24 cellular contexts compared by ENCODE assay signal in the genomic region with DNA sequence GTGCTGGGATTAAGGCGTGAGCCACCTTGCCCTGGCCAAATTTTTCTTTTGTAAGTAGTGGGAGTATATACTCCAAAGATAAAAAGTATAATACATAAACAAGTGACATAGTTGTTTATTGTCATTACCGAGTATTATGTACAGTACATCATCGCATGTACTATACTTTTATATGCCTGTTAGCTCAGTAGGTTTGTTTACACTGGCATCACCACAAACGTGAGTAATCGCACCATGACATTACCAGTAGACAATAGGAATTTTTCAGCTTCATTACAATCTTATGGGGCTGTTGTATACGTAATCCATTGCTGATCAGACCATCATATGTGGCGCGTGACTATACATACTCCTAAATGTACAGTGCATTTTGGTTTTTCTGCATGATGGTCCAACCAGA. TPM values are rescaled to one million over a fixed set of nuclear protein-coding genes. Genes with fewer than 3 reads are reported as not detected.
DNase-seq lines count a peak whose midpoint lies in the region; ATAC-seq and TF ChIP-seq lines count a peak whose summit lies in the region.
"Had no signal": no experiment of that assay in that cellular context is flagged by ENCODE, and none has a peak within 500 bp of the region (broad histone marks: within the 10 kb centered on the region; RNA-seq: fewer than 3 reads in every experiment).

No MANE protein-coding gene starts in this region.

- H3K27me3 ChIP-seq in mammary epithelial cell (ENCODE audit: insufficient read depth, low read length), result no peaks in the 10 kb centered on the region
- no peaks in the 10 kb centered on the region for H3K27me3 ChIP-seq in PC-3 (ENCODE audit: low read length)
- H3K27me3 ChIP-seq: Peyer's patch, SJCRH30 had no signal

- no peaks in the 10 kb centered on the region for H3K27me3 Mint-ChIP-seq in MCF 10A (ENCODE audit: insufficient read depth, unreplicated experiment)
- no peaks in the 10 kb centered on the region for H3K27me3 Mint-ChIP-seq in HFFc6 (ENCODE audit: insufficient read depth)
- no peaks in the 10 kb centered on the region for H3K27me3 Mint-ChIP-seq in CD14-positive monocyte (ENCODE audit: low read depth in 3 of 3)
- H3K27me3 Mint-ChIP-seq: T-cell had no signal

- dilution Hi-C loops in mammary epithelial cell (cut with HindIII; ENCODE audit: low sequenced_read_pairs), result no loop called here

- peak; percentile 45 for DNase-seq in MCF 10A (ENCODE audit: unreplicated experiment)
- DNase-seq in mammary epithelial cell, result no peak
- DNase-seq in PC-3, result peak; percentile 53
- DNase-seq in dermis blood vessel endothelial cell, result peak; percentile 44
- no peak for DNase-seq in HFFc6
- no peak for DNase-seq in activated CD4-positive, CD25-positive, alpha-beta regulatory T cell treated with anti-CD3 and anti-CD28 coated beads, Interleukin-2, amount 50 U/mL, for 72 hours
- DNase-seq in stimulated activated naive CD4-positive, alpha-beta T cell treated with Interleukin-2 at 50 U/mL for 16 hours (lab: John Stamatoyannopoulos, UW), result no peak
- DNase-seq in CD14-positive monocyte (ENCODE audit: low spot score), result no peak
- DNase-seq: AML-193, C1 segment of cervical spinal cord, MM.1S, NCI-H1048, NCI-H1417 treated with DMSO at 0.1 percent for 48 hours, NCI-H187, NCI-H2227 treated with DMSO at 0.1 percent for 48 hours, NCI-H510A, NCI-H748 treated with DMSO at 0.1 percent for 48 hours, Peyer's patch, SJCRH30, T-cell had no signal

- intact Hi-C loops in MCF 10A (cut with micrococcal nuclease) (no loop called here), mammary epithelial cell (cut with micrococcal nuclease) (no loop called here), PC-3 (cut with micrococcal nuclease) (loop anchor here (1.0 kb wide), 1 partner anchor 9 kb away; no protein-coding TSS in a partner anchor), CD14-positive monocyte (cut with micrococcal nuclease) (loop anchor here in 1 of 2 donors (10.0 kb wide), 1 partner anchor 207 kb away; no protein-coding TSS in a partner anchor)

- H3K79me2 ChIP-seq in mammary epithelial cell (ENCODE audit: insufficient read depth, low read length) (peaks cover 26% of the 10 kb centered on the region), PC-3 (ENCODE audit: low read length) (no peaks in the 10 kb centered on the region)

- ATAC-seq in PC-3, result peak; percentile 90
- ATAC-seq: GM12878, T-cell had no signal

- no peak overlapping the region for H3K4me3 Mint-ChIP-seq in MCF 10A (ENCODE audit: unreplicated experiment)
- H3K4me3 Mint-ChIP-seq in HFFc6, result no peak overlapping the region
- no peak overlapping the region for H3K4me3 Mint-ChIP-seq in CD14-positive monocyte
- H3K4me3 Mint-ChIP-seq: T-cell had no signal

- CTCF ChIA-PET in MCF 10A (lab: Yijun Ruan, JAX), result interaction anchor here (0.6 to 1.2 kb wide), 2 partner anchors 20 to 147 kb away, joined by 4 read pairs; no protein-coding TSS in a partner anchor
- CTCF ChIA-PET in mammary epithelial cell (lab: Charles Lee; ENCODE audit: low non-redundant PET), result no interaction called here
- CTCF ChIA-PET in PC-3 (lab: Charles Lee), result no interaction called here

- BruUV-seq in MCF 10A (replicated peaks; lab: Mats Ljungman, UMichigan) (no TSS peak), mammary epithelial cell (replicated peaks; lab: Mats Ljungman, UMichigan) (no TSS peak), PC-3 (replicated peaks; lab: Mats Ljungman, UMichigan) (no TSS peak)

- H3K4me1 ChIP-seq in mammary epithelial cell (ENCODE audit: insufficient read depth, low read length), result no peaks in the 10 kb centered on the region
- H3K4me1 ChIP-seq in PC-3 (ENCODE audit: insufficient read depth, low read length), result peaks cover 6% of the 10 kb centered on the region
- H3K4me1 ChIP-seq: HAP-1, SJCRH30 had no signal

- no peaks in the 10 kb centered on the region for H4K20me1 ChIP-seq in mammary epithelial cell (ENCODE audit: insufficient read depth, low read length)
- H4K20me1 ChIP-seq in PC-3 (ENCODE audit: low read length), result no peaks in the 10 kb centered on the region

- H3K27ac ChIP-seq in mammary epithelial cell (ENCODE audit: insufficient read depth, low read depth, low read length) (no peak overlapping the region), PC-3 (ENCODE audit: low read length) (no peak overlapping the region)
- H3K27ac ChIP-seq: 22Rv1, KMS-11, Peyer's patch, SJCRH30 had no signal

- in situ Hi-C loops in mammary epithelial cell (cut with MboI; ENCODE audit: low sequenced_read_pairs in 2 of 2), result no loop called here

- WGBS in mammary epithelial cell (ENCODE audit: low coverage, missing lambda C conversion rate), result 87% methylated on average over 8 of the region's 8 CpGs

- H3F3A ChIP-seq in PC-3 (ENCODE audit: low read length, unreplicated experiment), result no peaks in the 10 kb centered on the region

- H3K36me3 Mint-ChIP-seq in MCF 10A (ENCODE audit: insufficient read depth, unreplicated experiment) (peaks cover 65% of the 10 kb centered on the region), HFFc6 (ENCODE audit: low read depth) (peaks cover 9% of the 10 kb centered on the region), CD14-positive monocyte (peaks cover 68 to 90% of the 10 kb centered on the region in 2 donors)

- no peak overlapping the region for H3K4me2 ChIP-seq in mammary epithelial cell (ENCODE audit: insufficient read depth, low read depth, low read length)
- H3K4me2 ChIP-seq in PC-3 (ENCODE audit: low read length), result no peak overlapping the region
- H3K4me2 ChIP-seq: KMS-11 had no signal

- no peak overlapping the region for H2AFZ ChIP-seq in mammary epithelial cell (ENCODE audit: low read depth, low read length)
- no peak overlapping the region for H2AFZ ChIP-seq in PC-3 (ENCODE audit: low read length)

- no peaks in the 10 kb centered on the region for H3K9me2 ChIP-seq in PC-3 (replicated peaks; ENCODE audit: low read length)

- no peaks in the 10 kb centered on the region for H3K9me3 ChIP-seq in mammary epithelial cell (replicated peaks; ENCODE audit: insufficient read depth, low read length)
- H3K9me3 ChIP-seq in PC-3 (ENCODE audit: low read length), result no peaks in the 10 kb centered on the region
- H3K9me3 ChIP-seq: HAP-1, Peyer's patch, SJCRH30 had no signal

- no peaks in the 10 kb centered on the region for H3K9me3 Mint-ChIP-seq in MCF 10A (ENCODE audit: unreplicated experiment)
- H3K9me3 Mint-ChIP-seq in HFFc6, result no peaks in the 10 kb centered on the region
- no peaks in the 10 kb centered on the region for H3K9me3 Mint-ChIP-seq in CD14-positive monocyte
- H3K9me3 Mint-ChIP-seq: T-cell had no signal

- H3K36me3 ChIP-seq in mammary epithelial cell (ENCODE audit: insufficient read depth, low read length) (peaks cover 19% of the 10 kb centered on the region), PC-3 (ENCODE audit: low read depth, low read length) (no peaks in the 10 kb centered on the region; the same call in 1 of the 2 replicates)

- POLR2A ChIA-PET in MCF 10A (lab: Yijun Ruan, JAX), result interaction anchor here (1.1 kb wide), 1 partner anchor 9 kb away, joined by 6 read pairs; the partner anchor contains the start of gene SECISBP2
- POLR2A ChIA-PET in PC-3 (lab: Charles Lee; ENCODE audit: unreplicated experiment), result no interaction called here

- TF ChIP-seq CTCF in MCF 10A (IDR thresholded peaks at IDR 0.05; ENCODE audit: unreplicated experiment), result no peak
- TF ChIP-seq CTCF in mammary epithelial cell (conservative IDR thresholded peaks at IDR 0.05 in 1 of 2, IDR thresholded peaks at IDR 0.05 in 1 of 2; ENCODE audit: extremely low read depth in 1 of 2, insufficient read depth in 1 of 2, low read depth in 1 of 2, low read length in 2 of 2), result no peak
- TF ChIP-seq CTCF in PC-3 (conservative IDR thresholded peaks at IDR 0.05; ENCODE audit: low read depth, low read length), result no peak
- no peak for TF ChIP-seq CTCF in HFFc6 (IDR thresholded peaks at IDR 0.05)
- TF ChIP-seq CTCF in CD14-positive monocyte (IDR thresholded peaks at IDR 0.05), result no peak

- H3K4me1 Mint-ChIP-seq in MCF 10A (ENCODE audit: insufficient read depth, unreplicated experiment) (peaks cover 7% of the 10 kb centered on the region), HFFc6 (ENCODE audit: low read depth) (peaks cover 12% of the 10 kb centered on the region), CD14-positive monocyte (peaks cover 6% of the 10 kb centered on the region)

- H3K4me3 ChIP-seq in mammary epithelial cell (replicated peaks in 1 of 3; ENCODE audit: insufficient read depth in 1 of 3, low read depth in 2 of 3, low read length in 3 of 3) (no peak overlapping the region), PC-3 (ENCODE audit: low read length) (no peak overlapping the region)
- H3K4me3 ChIP-seq: GM12878, HAP-1, Peyer's patch, SJCRH30 had no signal

- H3K9ac ChIP-seq in mammary epithelial cell (ENCODE audit: insufficient read depth, low read length) (no peak overlapping the region), PC-3 (ENCODE audit: low read length) (no peak overlapping the region)
- H3K9ac ChIP-seq: KMS-11 had no signal

- H3K27ac Mint-ChIP-seq in MCF 10A (ENCODE audit: low read depth, unreplicated experiment) (no peak overlapping the region), HFFc6 (no peak overlapping the region), CD14-positive monocyte (no peak overlapping the region)
- H3K27ac Mint-ChIP-seq: T-cell had no signal

RNA-seq across cellular contexts. Expression of gene SECISBP2, which starts 9.8 kb away (rescaled TPM):
- total RNA-seq in MCF 10A (2022), result 36.4 and 38.9 TPM in 2 replicates
- 10 to 100 TPM; 24.5 to 26.5 TPM for total RNA-seq in mammary epithelial cell
- 12.8 TPM for polyA plus RNA-seq in mammary epithelial cell
- 10.3 TPM for polyA minus RNA-seq in mammary epithelial cell
- total RNA-seq in PC-3 (2014; rRNA removed), result 14.4 and 15.7 TPM in 2 replicates
- total RNA-seq in dermis blood vessel endothelial cell, result 30.0 and 30.1 TPM in 2 replicates
- total RNA-seq in HFFc6 (2021; fragmentation: NEBNext Ultra II Directional; extraction: Animal tissue kit (Norgen Biotek cat#: 25700)), result 10 to 100 TPM; 13.8 to 20.3 (median 17.3) TPM
- 1 to 10 TPM; 8.6 to 9.8 TPM for polyA plus RNA-seq in CD14-positive monocyte

RNA-seq across cellular contexts. Expression of gene CKS2, which starts 17.1 kb away (rescaled TPM):
- total RNA-seq in MCF 10A (2022) (82.2 and 90.4 TPM in 2 replicates), mammary epithelial cell (100 to 1,000 TPM in 1 of 2 donors, 10 to 100 TPM in 1; 15.0 to 101 TPM), PC-3 (2014; rRNA removed) (146 and 147 TPM in 2 replicates), dermis blood vessel endothelial cell (115 and 161 TPM in 2 replicates)
- polyA plus RNA-seq in mammary epithelial cell (329 TPM), CD14-positive monocyte (10 to 100 TPM; 12.3 to 14.5 TPM)
- 23.7 TPM for polyA minus RNA-seq in mammary epithelial cell
- 100 to 1,000 TPM in 5 of 6 experiments, 10 to 100 TPM in 1; 65.7 to 135 (median 123) TPM for total RNA-seq in HFFc6 (2021; fragmentation: NEBNext Ultra II Directional; extraction: Animal tissue kit (Norgen Biotek cat#: 25700))

Comparison
In these comparisons a context has a peak if more than half of its experiments do, and no peak if none do; other contexts are left out.
1. DNase-seq: peak in MCF 10A (single experiment), PC-3 (single experiment) and dermis blood vessel endothelial cell (single experiment); none in mammary epithelial cell (single experiment), HFFc6 (single experiment), activated CD4-positive, CD25-positive, alpha-beta regulatory T cell treated with anti-CD3 and anti-CD28 coated beads, Interleukin-2, amount 50 U/mL, for 72 hours (single experiment), stimulated activated naive CD4-positive, alpha-beta T cell treated with Interleukin-2 at 50 U/mL for 16 hours (single experiment) and CD14-positive monocyte (single experiment).